In the genomic region with DNA sequence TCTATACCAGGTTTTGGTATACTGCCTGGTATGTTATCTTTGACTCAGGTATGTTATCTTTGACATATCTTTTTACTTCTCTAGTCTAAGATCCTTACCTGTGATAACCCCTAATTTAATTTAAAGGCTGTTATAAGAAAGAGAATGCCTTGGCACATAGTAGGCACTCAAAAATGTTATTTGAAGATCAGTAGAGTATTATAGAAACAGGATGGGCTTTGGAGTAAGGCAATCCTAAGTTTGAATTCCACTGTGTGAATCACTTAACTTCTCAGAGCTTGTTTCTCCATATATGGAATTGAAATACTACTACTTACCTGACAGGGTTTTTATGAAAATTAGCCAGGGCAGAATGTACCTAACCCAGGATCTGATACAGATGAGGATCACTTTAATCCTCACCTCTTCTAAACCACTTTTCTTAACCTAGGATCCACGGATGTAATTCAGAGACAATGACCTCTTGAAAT, we compare ENCODE assay signal across 9 cellular contexts. TPM values are rescaled to one million over a fixed set of nuclear protein-coding genes. Genes with fewer than 3 reads are reported as not detected.
A peak's percentile ranks its signal among the peaks of the same experiment; 100 is the strongest.
DNase-seq lines count a peak whose midpoint lies in the region; ATAC-seq and TF ChIP-seq lines count a peak whose summit lies in the region.
"Had no signal": no experiment of that assay in that cellular context is flagged by ENCODE, and none has a peak within 500 bp of the region (broad histone marks: within the 10 kb centered on the region; RNA-seq: fewer than 3 reads in every experiment).

No MANE protein-coding gene starts in this region.

- H3K4me3 ChIP-seq in PC-9, result peak overlapping the region; percentile 83

- H3K27me3 ChIP-seq in PC-9 (ENCODE audit: insufficient read depth, low read depth), result no peaks in the 10 kb centered on the region
- H3K27me3 ChIP-seq: gastrocnemius medialis had no signal

- no peaks in the 10 kb centered on the region for H3K27me3 Mint-ChIP-seq in activated T-cell treated with anti-CD3 and anti-CD28 coated beads, Interleukin-2, amount 50 U/mL, for 72 hours (ENCODE audit: low read depth)

- intact Hi-C loops in PC-9 (cut with micrococcal nuclease; ENCODE audit: unreplicated experiment), result loop anchor here (10.0 kb wide), 1 partner anchor 203 kb away; a partner anchor contains a TSS

- peaks cover 29% of the 10 kb centered on the region for H3K79me2 ChIP-seq in PC-9 (ENCODE audit: low read depth)

- no peaks in the 10 kb centered on the region for H3K9me3 Mint-ChIP-seq in activated T-cell treated with anti-CD3 and anti-CD28 coated beads, Interleukin-2, amount 50 U/mL, for 72 hours
- H3K9me3 Mint-ChIP-seq in stimulated activated effector memory CD8-positive, alpha-beta T cell treated with anti-CD3 and anti-CD28 coated beads, Interleukin-12 subunit alpha, Interleukin-12 subunit beta, amount 100 ng/mL, for 72 hours, result no peaks in the 10 kb centered on the region

- no TSS peak for BruUV-seq in PC-9 (replicated peaks; lab: Mats Ljungman, UMichigan)

- no peaks in the 10 kb centered on the region for H3K9me2 ChIP-seq in PC-9 (ENCODE audit: insufficient read depth)

- TF ChIP-seq CTCF in PC-9 (conservative IDR thresholded peaks at IDR 0.05), result no peak

- H3K4me1 ChIP-seq in PC-9 (replicated peaks; ENCODE audit: insufficient read depth), result peaks cover 30% of the 10 kb centered on the region

- H3F3A ChIP-seq in PC-9 (ENCODE audit: insufficient read depth, low read depth), result peaks cover 29% of the 10 kb centered on the region

- peaks cover 2 to 8% of the 10 kb centered on the region in 2 donors for H3K36me3 Mint-ChIP-seq in activated T-cell treated with anti-CD3 and anti-CD28 coated beads, Interleukin-2, amount 50 U/mL, for 72 hours (ENCODE audit: insufficient read depth in 2 of 2)
- peaks cover 22% of the 10 kb centered on the region for H3K36me3 Mint-ChIP-seq in stimulated activated effector memory CD8-positive, alpha-beta T cell treated with anti-CD3 and anti-CD28 coated beads, Interleukin-12 subunit alpha, Interleukin-12 subunit beta, amount 100 ng/mL, for 72 hours

- H3K4me1 Mint-ChIP-seq in activated T-cell treated with anti-CD3 and anti-CD28 coated beads, Interleukin-2, amount 50 U/mL, for 72 hours (ENCODE audit: low read depth), result peaks cover 39% of the 10 kb centered on the region
- peaks cover 18% of the 10 kb centered on the region for H3K4me1 Mint-ChIP-seq in stimulated activated effector memory CD8-positive, alpha-beta T cell treated with anti-CD3 and anti-CD28 coated beads, Interleukin-12 subunit alpha, Interleukin-12 subunit beta, amount 100 ng/mL, for 72 hours

- H3K27ac Mint-ChIP-seq in activated T-cell treated with anti-CD3 and anti-CD28 coated beads, Interleukin-2, amount 50 U/mL, for 72 hours, result peak overlapping the region; percentile 91
- peak overlapping the region; percentile 96 for H3K27ac Mint-ChIP-seq in stimulated activated effector memory CD8-positive, alpha-beta T cell treated with anti-CD3 and anti-CD28 coated beads, Interleukin-12 subunit alpha, Interleukin-12 subunit beta, amount 100 ng/mL, for 72 hours

- no peak for DNase-seq in activated T-cell treated with anti-CD3 and anti-CD28 coated beads, Interleukin-2, amount 50 U/mL, for 72 hours
- DNase-seq in activated T-cell treated with anti-CD3 and anti-CD28 coated beads for 4 hours (no peak), PC-9 (peak in 1 of 2 experiments; percentile 63), epithelial cell of prostate (ENCODE audit: low read depth, low spot score) (no peak)
- no peak for DNase-seq in stimulated activated effector memory CD8-positive, alpha-beta T cell treated with anti-CD3 and anti-CD28 coated beads, Interleukin-12 subunit alpha, Interleukin-12 subunit beta, amount 100 ng/mL, for 72 hours (ENCODE audit: low spot score in 2 of 2)
- no peak for DNase-seq in activated effector memory CD4-positive, alpha-beta T cell treated with anti-CD3 and anti-CD28 coated beads, Interleukin-2, amount 50 U/mL, for 16 hours
- DNase-seq in activated CD4-positive, alpha-beta T cell treated with anti-CD3 and anti-CD28 coated beads for 48 hours, result no peak
- DNase-seq: gastrocnemius medialis had no signal

- H3K4me3 Mint-ChIP-seq in activated T-cell treated with anti-CD3 and anti-CD28 coated beads, Interleukin-2, amount 50 U/mL, for 72 hours, result peak overlapping the region; percentile 97 to 98
- H3K4me3 Mint-ChIP-seq in stimulated activated effector memory CD8-positive, alpha-beta T cell treated with anti-CD3 and anti-CD28 coated beads, Interleukin-12 subunit alpha, Interleukin-12 subunit beta, amount 100 ng/mL, for 72 hours, result peak overlapping the region; percentile 94

- POLR2A ChIA-PET in PC-9 (lab: Charles Lee; ENCODE audit: unreplicated experiment), result interaction anchor here (0.5 to 0.7 kb wide), 4 partner anchors 148 to 369 kb away, joined by 3 to 5 read pairs (median 4); no protein-coding TSS in a partner anchor

- H3K27ac ChIP-seq in PC-9 (peak overlapping the region; percentile 71), epithelial cell of prostate (peak overlapping the region; percentile 59)

- peak overlapping the region; percentile 98 for H2AFZ ChIP-seq in PC-9

- CTCF ChIA-PET in PC-9 (lab: Charles Lee), result interaction anchor here (0.5 to 1.9 kb wide), 2 partner anchors 42 to 247 kb away, joined by 7 to 16 read pairs; no protein-coding TSS in a partner anchor

- ATAC-seq in activated T-cell treated with anti-CD3 and anti-CD28 coated beads, Interleukin-2, amount 50 U/mL, for 72 hours (replicated peaks in 1 of 2), result no peak
- no peak for ATAC-seq in stimulated activated effector memory CD8-positive, alpha-beta T cell treated with anti-CD3 and anti-CD28 coated beads, Interleukin-12 subunit alpha, Interleukin-12 subunit beta, amount 100 ng/mL, for 72 hours
- no peak for ATAC-seq in GM21447 (IDR thresholded peaks at IDR 0.05; ENCODE audit: unreplicated experiment)

- no peaks in the 10 kb centered on the region for H4K20me1 ChIP-seq in PC-9 (ENCODE audit: insufficient read depth)

- no peaks in the 10 kb centered on the region for H3K9me3 ChIP-seq in PC-9 (ENCODE audit: insufficient read depth, low read depth)
- H3K9me3 ChIP-seq: gastrocnemius medialis had no signal

- peak overlapping the region; percentile 95 for H3K4me2 ChIP-seq in PC-9

- no peaks in the 10 kb centered on the region for H3K36me3 ChIP-seq in PC-9 (ENCODE audit: low read depth)

RNA-seq across cellular contexts. Expression of a gene that starts 1.2 kb away (rescaled TPM):
- 10 to 100 TPM; 10.8 to 12.7 TPM for total RNA-seq in activated T-cell treated with anti-CD3 and anti-CD28 coated beads, Interleukin-2, amount 50 U/mL, for 72 hours
- total RNA-seq in PC-9 (2021), result 14.4 and 16.0 TPM in 2 replicates
